3 cellular contexts compared by ENCODE assay signal in genomic region chr11:13986695-13987094, GRCh38. TPM values are rescaled to one million over a fixed set of nuclear protein-coding genes. Genes with fewer than 3 reads are reported as not detected.
"Had no signal": no experiment of that assay in that cellular context is flagged by ENCODE, and none has a peak within 500 bp of the region (broad histone marks: within the 10 kb centered on the region; RNA-seq: fewer than 3 reads in every experiment).

No MANE protein-coding gene starts in this region.

RNA-seq across cellular contexts. Expression of gene SPON1, which starts 24.2 kb away (rescaled TPM):
- total RNA-seq: HepG2, HT-29, HT1080 had no signal
- polyA plus RNA-seq: HepG2 had no signal
